ENCODE assay signal across 15 cellular contexts in the genomic region with DNA sequence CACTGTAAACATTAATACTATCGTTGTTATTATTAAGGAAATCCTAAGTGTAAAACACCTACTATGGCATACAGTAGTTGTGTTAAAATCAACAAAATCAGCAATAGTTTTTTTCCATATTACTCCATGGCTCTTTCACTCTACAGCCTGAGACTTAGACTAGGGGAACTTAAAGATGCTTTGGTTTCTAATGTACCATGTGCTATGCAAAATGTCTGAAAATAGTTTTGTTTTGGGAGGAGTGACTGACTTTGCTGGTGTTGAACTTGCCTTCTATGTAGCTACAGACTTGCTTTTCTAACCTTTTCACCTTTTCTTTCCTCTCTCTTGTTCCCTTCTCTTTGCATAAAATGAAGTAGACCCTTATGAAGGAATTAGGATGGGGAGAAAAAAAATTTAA.
DNase-seq lines count a peak whose midpoint lies in the region; ATAC-seq and TF ChIP-seq lines count a peak whose summit lies in the region.
"Had no signal": no experiment of that assay in that cellular context is flagged by ENCODE, and none has a peak within 500 bp of the region (broad histone marks: within the 10 kb centered on the region; RNA-seq: fewer than 3 reads in every experiment).

No MANE protein-coding gene starts in this region.

- peaks cover 4% of the 10 kb centered on the region for H3K4me1 Mint-ChIP-seq in T-helper 2 cell treated with Interferon-gamma antibody and Interleukin-4, amounts not matched to agents 5 μg/mL and 100 μg/mL, for 36 hours (ENCODE audit: low read depth)
- H3K4me1 Mint-ChIP-seq in activated naive CD8-positive, alpha-beta T cell treated with anti-CD3 and anti-CD28 coated beads, Interleukin-2, amount 10 ng/mL, durations not matched to agents 7 days and 5 days, result peaks cover 17% of the 10 kb centered on the region

- no peak for TF ChIP-seq POLR2A in GM18505 (IDR thresholded peaks at IDR 0.05; ENCODE audit: borderline replicate concordance, extremely low read depth, insufficient read depth, insufficient read length)

- H3K9me3 Mint-ChIP-seq in T-helper 2 cell treated with Interferon-gamma antibody and Interleukin-4, amounts not matched to agents 5 μg/mL and 100 μg/mL, for 36 hours, result peaks cover 8% of the 10 kb centered on the region
- peaks cover 6% of the 10 kb centered on the region for H3K9me3 Mint-ChIP-seq in activated naive CD8-positive, alpha-beta T cell treated with anti-CD3 and anti-CD28 coated beads, Interleukin-2, amount 10 ng/mL, durations not matched to agents 7 days and 5 days

- POLR2A ChIA-PET in activated naive CD8-positive, alpha-beta T cell treated with anti-CD3 and anti-CD28 coated beads, Interleukin-2, amount 10 ng/mL, durations not matched to agents 7 days and 5 days (lab: Charles Lee), result no interaction called here

- H3K27me3 Mint-ChIP-seq in T-helper 2 cell treated with Interferon-gamma antibody and Interleukin-4, amounts not matched to agents 5 μg/mL and 100 μg/mL, for 36 hours (ENCODE audit: low read depth), result no peaks in the 10 kb centered on the region
- H3K27me3 Mint-ChIP-seq in activated naive CD8-positive, alpha-beta T cell treated with anti-CD3 and anti-CD28 coated beads, Interleukin-2, amount 10 ng/mL, durations not matched to agents 7 days and 5 days, result no peaks in the 10 kb centered on the region

- DNase-seq in T-helper 2 cell treated with Interferon-gamma antibody and Interleukin-4, amounts not matched to agents 5 μg/mL and 100 μg/mL, for 36 hours (ENCODE audit: low spot score), result no peak
- DNase-seq in T-helper 2 cell, result no peak
- DNase-seq in activated naive CD8-positive, alpha-beta T cell treated with anti-CD3 and anti-CD28 coated beads, Interleukin-2, amount 10 ng/mL, durations not matched to agents 7 days and 5 days, result no peak
- no peak for DNase-seq in mucosa of gallbladder (ENCODE audit: low spot score)
- DNase-seq in NCI-H146 treated with DMSO at 0.1 percent for 48 hours (lab: John Stamatoyannopoulos, UW; ENCODE audit: unreplicated experiment), result no peak
- DNase-seq in NCI-H345 (lab: John Stamatoyannopoulos, UW), result no peak
- DNase-seq: 8988T, Calu3, NCI-H1436 treated with DMSO at 0.1 percent for 48 hours, NCI-H2227 treated with DMSO at 0.1 percent for 48 hours, NCI-H526, OCI-M1 had no signal

- H3K4me3 Mint-ChIP-seq in T-helper 2 cell treated with Interferon-gamma antibody and Interleukin-4, amounts not matched to agents 5 μg/mL and 100 μg/mL, for 36 hours, result no peak overlapping the region
- H3K4me3 Mint-ChIP-seq in activated naive CD8-positive, alpha-beta T cell treated with anti-CD3 and anti-CD28 coated beads, Interleukin-2, amount 10 ng/mL, durations not matched to agents 7 days and 5 days, result no peak overlapping the region
- H3K4me3 Mint-ChIP-seq: CD14-positive monocyte had no signal

- ATAC-seq in GM18505 (IDR thresholded peaks at IDR 0.05; ENCODE audit: unreplicated experiment) (peak; percentile 46), GM21786 (IDR thresholded peaks at IDR 0.05; ENCODE audit: unreplicated experiment) (peak; percentile 51)
- no peak for ATAC-seq in activated naive CD8-positive, alpha-beta T cell treated with anti-CD3 and anti-CD28 coated beads, Interleukin-2, amount 10 ng/mL, durations not matched to agents 7 days and 5 days (ENCODE audit: low read depth)

- peaks cover 90% of the 10 kb centered on the region for H3K36me3 Mint-ChIP-seq in T-helper 2 cell treated with Interferon-gamma antibody and Interleukin-4, amounts not matched to agents 5 μg/mL and 100 μg/mL, for 36 hours (ENCODE audit: low read depth)
- peaks cover 82% of the 10 kb centered on the region for H3K36me3 Mint-ChIP-seq in activated naive CD8-positive, alpha-beta T cell treated with anti-CD3 and anti-CD28 coated beads, Interleukin-2, amount 10 ng/mL, durations not matched to agents 7 days and 5 days

- H3K27ac Mint-ChIP-seq in T-helper 2 cell treated with Interferon-gamma antibody and Interleukin-4, amounts not matched to agents 5 μg/mL and 100 μg/mL, for 36 hours, result peak overlapping the region; percentile 3
- H3K27ac Mint-ChIP-seq in activated naive CD8-positive, alpha-beta T cell treated with anti-CD3 and anti-CD28 coated beads, Interleukin-2, amount 10 ng/mL, durations not matched to agents 7 days and 5 days, result peak overlapping the region; percentile 30
